11 cellular contexts compared by ENCODE assay signal in genomic region chr13:49810825-49811526, GRCh38. TPM values are rescaled to one million over a fixed set of nuclear protein-coding genes. Genes with fewer than 3 reads are reported as not detected.
DNase-seq lines count a peak whose midpoint lies in the region; ATAC-seq and TF ChIP-seq lines count a peak whose summit lies in the region.
"Had no signal": no experiment of that assay in that cellular context is flagged by ENCODE, and none has a peak within 500 bp of the region (broad histone marks: within the 10 kb centered on the region; RNA-seq: fewer than 3 reads in every experiment).

No MANE protein-coding gene starts in this region.

- no peak overlapping the region for H3K4me3 Mint-ChIP-seq in nephron progenitor cell
- H3K4me3 Mint-ChIP-seq: effector memory CD8-positive, alpha-beta T cell; natural killer cell had no signal

- peak; percentile 36 for DNase-seq in GM13977 (ENCODE audit: low spot score)
- DNase-seq in amniotic epithelial cell (ENCODE audit: low read depth): peak; percentile 81
- peak; percentile 34 for DNase-seq in left cardiac atrium
- DNase-seq in renal cortical epithelial cell (ENCODE audit: low read depth): peak; percentile 75
- no peak for DNase-seq in nephron progenitor cell
- no peak for DNase-seq in effector CD8-positive, alpha-beta T cell (lab: John Stamatoyannopoulos, UW)
- DNase-seq in NCI-H1930 (lab: John Stamatoyannopoulos, UW): no peak
- no peak for DNase-seq in NCI-H2029 (lab: John Stamatoyannopoulos, UW)
- DNase-seq: effector memory CD8-positive, alpha-beta T cell; natural killer cell; NCI-H1694 had no signal

- intact Hi-C loops in left cardiac atrium (cut with DNase I): no loop called here

- H3K27me3 Mint-ChIP-seq in nephron progenitor cell (ENCODE audit: low read depth, poor library complexity): peaks cover 26% of the 10 kb centered on the region

- H3K27ac Mint-ChIP-seq in nephron progenitor cell: no peak overlapping the region
- H3K27ac Mint-ChIP-seq: effector memory CD8-positive, alpha-beta T cell; natural killer cell had no signal

- TF ChIP-seq CTCF in GM13977 (IDR thresholded peaks at IDR 0.05; ENCODE audit: extremely low read depth, insufficient read depth, missing control alignments) (no peak), nephron progenitor cell (IDR thresholded peaks at IDR 0.05) (no peak)

- peaks cover 27% of the 10 kb centered on the region for H3K4me1 Mint-ChIP-seq in nephron progenitor cell
- H3K4me1 Mint-ChIP-seq: natural killer cell had no signal

- no peaks in the 10 kb centered on the region for H3K36me3 Mint-ChIP-seq in nephron progenitor cell (ENCODE audit: low read depth)
- H3K36me3 Mint-ChIP-seq: natural killer cell had no signal

- H3K9me3 Mint-ChIP-seq in nephron progenitor cell: peaks cover 6% of the 10 kb centered on the region
- H3K9me3 Mint-ChIP-seq: effector memory CD8-positive, alpha-beta T cell; natural killer cell had no signal

- in situ Hi-C loops in GM13977 (cut with MboI; ENCODE audit: low pct_unique_long_range_greater_than_20kb, low sequenced_read_pairs, unreplicated experiment): no loop called here

- peak; percentile 80 to 89 for ATAC-seq in left cardiac atrium
- ATAC-seq: effector memory CD8-positive, alpha-beta T cell; natural killer cell had no signal

RNA-seq across cellular contexts. Expression of gene KPNA3, which starts 18.5 kb away (rescaled TPM):
- total RNA-seq in left cardiac atrium: 10 to 100 TPM; 39.3 to 44.9 TPM
- total RNA-seq in renal cortical epithelial cell: 40.6 and 57.9 TPM in 2 replicates

Comparison
In these comparisons a context has a peak if more than half of its experiments do, and no peak if none do; other contexts are left out.
1. DNase-seq: peak in GM13977 (single experiment), amniotic epithelial cell (single experiment), left cardiac atrium (single experiment) and renal cortical epithelial cell (single experiment); none in nephron progenitor cell (single experiment), effector CD8-positive, alpha-beta T cell (single experiment), NCI-H1930 (0 of 2) and NCI-H2029 (single experiment).